In the genomic region with DNA sequence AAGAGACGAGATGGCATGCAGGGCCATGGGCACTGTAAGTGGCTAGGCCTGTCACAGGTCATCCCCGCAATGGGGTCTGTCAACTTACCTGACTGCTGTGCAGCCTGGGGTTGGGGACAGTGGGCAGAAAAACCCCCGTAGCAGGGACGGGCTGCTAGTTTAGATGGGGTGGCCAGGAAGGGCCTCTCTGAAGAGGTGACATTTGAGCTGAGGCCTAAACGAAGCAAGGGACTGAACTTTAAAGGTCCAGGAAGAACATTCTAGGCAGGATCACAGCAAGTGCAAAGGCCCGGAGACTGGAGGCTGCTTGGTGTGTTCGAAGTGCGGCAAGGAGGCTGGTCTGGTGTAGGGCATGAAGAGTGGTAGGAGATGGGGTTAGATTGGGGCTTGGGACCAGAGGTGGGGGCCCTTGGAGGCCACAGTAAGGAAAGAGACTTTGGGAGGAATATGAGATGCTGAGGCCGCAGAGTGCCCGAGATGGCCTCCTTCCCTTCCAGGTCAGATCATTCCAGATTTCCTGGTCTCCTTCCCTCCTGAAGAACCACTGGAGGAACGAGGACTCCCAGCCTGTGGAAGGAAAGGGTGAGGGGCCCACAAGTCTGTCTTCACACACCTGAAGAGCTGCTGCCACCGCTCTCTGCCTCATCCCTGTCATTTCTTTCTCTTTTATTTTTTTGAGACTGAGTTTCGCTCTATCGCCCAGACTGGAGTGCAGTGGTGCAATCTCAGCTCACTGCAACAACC, we compare ENCODE assay signal across 17 cellular contexts. TPM values are rescaled to one million over a fixed set of nuclear protein-coding genes. Genes with fewer than 3 reads are reported as not detected.
A peak's percentile ranks its signal among the peaks of the same experiment; 100 is the strongest.
DNase-seq lines count a peak whose midpoint lies in the region; ATAC-seq and TF ChIP-seq lines count a peak whose summit lies in the region.
"Had no signal": no experiment of that assay in that cellular context is flagged by ENCODE, and none has a peak within 500 bp of the region (broad histone marks: within the 10 kb centered on the region; RNA-seq: fewer than 3 reads in every experiment).

No MANE protein-coding gene starts in this region.

- dilution Hi-C loops in mammary epithelial cell (cut with HindIII; ENCODE audit: low sequenced_read_pairs) = no loop called here

- H3K9me3 Mint-ChIP-seq in activated T-cell treated with anti-CD3 and anti-CD28 coated beads, Interleukin-2, amount 50 U/mL, for 24 hours = peaks cover 4% of the 10 kb centered on the region
- H3K9me3 Mint-ChIP-seq in activated T-cell treated with anti-CD3 and anti-CD28 coated beads, Interleukin-2, amount 50 U/mL, for 72 hours = no peaks in the 10 kb centered on the region

- H3K36me3 ChIP-seq in HEK293 (ENCODE audit: control insufficient read depth in 2 of 2, insufficient read depth in 1 of 2, low read length in 2 of 2) (no peaks in the 10 kb centered on the region), suprapubic skin (no peaks in the 10 kb centered on the region), mammary epithelial cell (ENCODE audit: insufficient read depth, low read length) (no peaks in the 10 kb centered on the region), psoas muscle (ENCODE audit: insufficient read depth in 1 of 2, low read depth in 1 of 2) (no peaks in the 10 kb centered on the region)

- H3K4me2 ChIP-seq in mammary epithelial cell (ENCODE audit: insufficient read depth, low read depth, low read length) = no peak overlapping the region
- H3K4me2 ChIP-seq: PC-9 had no signal

- CTCF ChIA-PET in HEK293 (lab: Yijun Ruan, JAX) (no interaction called here), mammary epithelial cell (lab: Charles Lee; ENCODE audit: low non-redundant PET) (no interaction called here)

- H3K27ac ChIP-seq in HEK293 (ENCODE audit: extremely low read depth, low read depth, low read length) (no peak overlapping the region), suprapubic skin (no peak overlapping the region), mammary epithelial cell (ENCODE audit: insufficient read depth, low read depth, low read length) (no peak overlapping the region), psoas muscle (no peak overlapping the region)
- H3K27ac ChIP-seq: PC-9 had no signal

- H3K79me2 ChIP-seq in mammary epithelial cell (ENCODE audit: insufficient read depth, low read length) = no peaks in the 10 kb centered on the region

- ATAC-seq in activated T-cell treated with anti-CD3 and anti-CD28 coated beads, Interleukin-2, amount 50 U/mL, for 72 hours (replicated peaks in 1 of 2) = no peak
- no peak for ATAC-seq in GM21529 (IDR thresholded peaks at IDR 0.05; ENCODE audit: unreplicated experiment)
- ATAC-seq in psoas muscle = no peak

- no peak overlapping the region for H3K4me3 Mint-ChIP-seq in activated T-cell treated with anti-CD3 and anti-CD28 coated beads, Interleukin-2, amount 50 U/mL, for 24 hours
- no peak overlapping the region for H3K4me3 Mint-ChIP-seq in activated T-cell treated with anti-CD3 and anti-CD28 coated beads, Interleukin-2, amount 50 U/mL, for 72 hours
- H3K4me3 Mint-ChIP-seq: IgD-negative memory B cell had no signal

- H3K27me3 ChIP-seq in suprapubic skin (no peaks in the 10 kb centered on the region), mammary epithelial cell (ENCODE audit: insufficient read depth, low read length) (no peaks in the 10 kb centered on the region), psoas muscle (ENCODE audit: insufficient read depth in 3 of 3, low read length in 2 of 3) (peaks cover 0 to 6% (median 2%) of the 10 kb centered on the region in 3 donors)

- no peak overlapping the region for H3K4me3 ChIP-seq in HEK293 (ENCODE audit: low read depth, low read length)
- no peak overlapping the region for H3K4me3 ChIP-seq in suprapubic skin
- H3K4me3 ChIP-seq in mammary epithelial cell (replicated peaks in 1 of 3; ENCODE audit: insufficient read depth in 1 of 3, low read depth in 2 of 3, low read length in 3 of 3) = no peak overlapping the region
- H3K4me3 ChIP-seq in psoas muscle = no peak overlapping the region
- H3K4me3 ChIP-seq: PC-9 had no signal

- no peaks in the 10 kb centered on the region for H3K4me1 Mint-ChIP-seq in activated T-cell treated with anti-CD3 and anti-CD28 coated beads, Interleukin-2, amount 50 U/mL, for 24 hours (ENCODE audit: low read depth)
- H3K4me1 Mint-ChIP-seq in activated T-cell treated with anti-CD3 and anti-CD28 coated beads, Interleukin-2, amount 50 U/mL, for 72 hours (ENCODE audit: low read depth) = no peaks in the 10 kb centered on the region

- TF ChIP-seq POLR2A in suprapubic skin (IDR thresholded peaks at IDR 0.05) = no peak

- no peaks in the 10 kb centered on the region for H4K20me1 ChIP-seq in mammary epithelial cell (ENCODE audit: insufficient read depth, low read length)

- POLR2A ChIA-PET in HEK293 (lab: Yijun Ruan, JAX) = no interaction called here

- H3K36me3 Mint-ChIP-seq in activated T-cell treated with anti-CD3 and anti-CD28 coated beads, Interleukin-2, amount 50 U/mL, for 24 hours (ENCODE audit: low read depth) = no peaks in the 10 kb centered on the region
- no peaks in the 10 kb centered on the region for H3K36me3 Mint-ChIP-seq in activated T-cell treated with anti-CD3 and anti-CD28 coated beads, Interleukin-2, amount 50 U/mL, for 72 hours (ENCODE audit: insufficient read depth in 2 of 2)
- H3K36me3 Mint-ChIP-seq: IgD-negative memory B cell had no signal

- H3K9me3 ChIP-seq in HEK293 (ENCODE audit: control insufficient read depth, insufficient read depth, low read depth, low read length) = no peaks in the 10 kb centered on the region
- H3K9me3 ChIP-seq in suprapubic skin = no peaks in the 10 kb centered on the region
- H3K9me3 ChIP-seq in mammary epithelial cell (replicated peaks; ENCODE audit: insufficient read depth, low read length) = no peaks in the 10 kb centered on the region
- no peaks in the 10 kb centered on the region for H3K9me3 ChIP-seq in psoas muscle

- BruUV-seq in mammary epithelial cell (replicated peaks; lab: Mats Ljungman, UMichigan) = no TSS peak

- H3K9ac ChIP-seq in mammary epithelial cell (ENCODE audit: insufficient read depth, low read length) = no peak overlapping the region

- H2AFZ ChIP-seq in mammary epithelial cell (ENCODE audit: low read depth, low read length) = no peak overlapping the region
- H2AFZ ChIP-seq: PC-9 had no signal

- peaks cover 13% of the 10 kb centered on the region for H3K27me3 Mint-ChIP-seq in activated T-cell treated with anti-CD3 and anti-CD28 coated beads, Interleukin-2, amount 50 U/mL, for 24 hours
- H3K27me3 Mint-ChIP-seq in activated T-cell treated with anti-CD3 and anti-CD28 coated beads, Interleukin-2, amount 50 U/mL, for 72 hours (ENCODE audit: low read depth) = peaks cover 6% of the 10 kb centered on the region

- WGBS in suprapubic skin = 92% methylated on average over 14 of the region's 14 CpGs
- WGBS in mammary epithelial cell (ENCODE audit: low coverage, missing lambda C conversion rate) = 95% methylated on average over 10 of the region's 14 CpGs
- 85 to 92% (median 88%) methylated on average over 14 of the region's 14 CpGs for WGBS in psoas muscle, 3 donors

- no peaks in the 10 kb centered on the region for H3K4me1 ChIP-seq in HEK293 (ENCODE audit: control insufficient read depth, insufficient read depth, low read length)
- H3K4me1 ChIP-seq in suprapubic skin = peaks cover 13% of the 10 kb centered on the region
- peaks cover 3% of the 10 kb centered on the region for H3K4me1 ChIP-seq in mammary epithelial cell (ENCODE audit: insufficient read depth, low read length)
- no peaks in the 10 kb centered on the region for H3K4me1 ChIP-seq in psoas muscle

- TF ChIP-seq CTCF in HEK293 (tag by site-specific recombination; IDR thresholded peaks at IDR 0.05) = no peak
- no peak for TF ChIP-seq CTCF in suprapubic skin (IDR thresholded peaks at IDR 0.05)
- no peak for TF ChIP-seq CTCF in mammary epithelial cell (conservative IDR thresholded peaks at IDR 0.05 in 1 of 2, IDR thresholded peaks at IDR 0.05 in 1 of 2; ENCODE audit: extremely low read depth in 1 of 2, insufficient read depth in 1 of 2, low read depth in 1 of 2, low read length in 2 of 2)
- TF ChIP-seq CTCF in psoas muscle (IDR thresholded peaks at IDR 0.05) = no peak

- peak; percentile 8 for DNase-seq in activated T-cell treated with anti-CD3 and anti-CD28 coated beads, Interleukin-2, amount 50 U/mL, for 24 hours
- DNase-seq in activated T-cell treated with anti-CD3 and anti-CD28 coated beads, Interleukin-2, amount 50 U/mL, for 72 hours = no peak
- DNase-seq in islet precursor cell = peak; percentile 38
- DNase-seq in suprapubic skin (ENCODE audit: low spot score in 2 of 2) = peak; percentile 29 to 63
- no peak for DNase-seq in mammary epithelial cell
- DNase-seq in psoas muscle = no peak
- DNase-seq: DMS 273 treated with DMSO at 0.1 percent for 48 hours, H7, Kasumi-1, MM.1S, NCI-H1092 treated with DMSO at 0.1 percent for 48 hours, NCI-H2081 treated with DMSO at 0.1 percent for 48 hours, NCI-H510A treated with DMSO at 0.1 percent for 48 hours, PC-9 had no signal

- no peak overlapping the region for H3K27ac Mint-ChIP-seq in activated T-cell treated with anti-CD3 and anti-CD28 coated beads, Interleukin-2, amount 50 U/mL, for 24 hours
- H3K27ac Mint-ChIP-seq in activated T-cell treated with anti-CD3 and anti-CD28 coated beads, Interleukin-2, amount 50 U/mL, for 72 hours = no peak overlapping the region

- intact Hi-C loops in mammary epithelial cell (cut with micrococcal nuclease) = no loop called here
- intact Hi-C loops in psoas muscle (cut with DNase I) = no loop called here

- no peak for TF ChIP-seq EP300 in suprapubic skin (IDR thresholded peaks at IDR 0.05)

- in situ Hi-C loops in mammary epithelial cell (cut with MboI; ENCODE audit: low sequenced_read_pairs in 2 of 2) = no loop called here

TF ChIP-seq in HEK293, 187 proteins besides CTCF, POLR2A, EP300 and RAD21:
- TF ChIP-seq ZNF311 (tag by site-specific recombination; IDR thresholded peaks at IDR 0.05; ENCODE audit: borderline replicate concordance) = no peak
- peak; percentile 65 for TF ChIP-seq ZNF623 (tag by site-specific recombination; IDR thresholded peaks at IDR 0.05)

RNA-seq across cellular contexts. Expression of gene SH3PXD2B, which starts 37.9 kb away (rescaled TPM):
- total RNA-seq in activated T-cell treated with anti-CD3 and anti-CD28 coated beads, Interleukin-2, amount 50 U/mL, for 72 hours = 1 to 10 TPM in 1 of 2 donors, under 1 TPM in 1; 0.49 to 1.3 TPM
- 10 to 100 TPM; 29.1 to 42.1 (median 31.3) TPM for total RNA-seq in suprapubic skin
- 10 to 100 TPM; 19.2 to 25.1 TPM for total RNA-seq in mammary epithelial cell
- polyA plus RNA-seq in mammary epithelial cell = 14.1 TPM
- polyA minus RNA-seq in mammary epithelial cell = 33.7 TPM
- 1 to 10 TPM; 2.5 to 5.3 (median 3.0) TPM for total RNA-seq in psoas muscle
- polyA plus RNA-seq in psoas muscle = 1 to 10 TPM in 1 of 3 donors, under 1 TPM in 2; 0.58 to 2.5 (median 0.77) TPM
- polyA plus RNA-seq: IgD-negative memory B cell had no signal

Comparison
In these comparisons a context has a peak if more than half of its experiments do, and no peak if none do; other contexts are left out.
1. DNase-seq: peak in activated T-cell treated with anti-CD3 and anti-CD28 coated beads, Interleukin-2, amount 50 U/mL, for 24 hours (single experiment), islet precursor cell (single experiment) and suprapubic skin (2 of 2); none in activated T-cell treated with anti-CD3 and anti-CD28 coated beads, Interleukin-2, amount 50 U/mL, for 72 hours (0 of 2), mammary epithelial cell (single experiment) and psoas muscle (0 of 2).